ENCODE assay signal across 9 cellular contexts in genomic region chrX:44871114-44871645, GRCh38. TPM values are rescaled to one million over a fixed set of nuclear protein-coding genes. Genes with fewer than 3 reads are reported as not detected.
DNase-seq lines count a peak whose midpoint lies in the region; ATAC-seq and TF ChIP-seq lines count a peak whose summit lies in the region.
"Had no signal": no experiment of that assay in that cellular context is flagged by ENCODE, and none has a peak within 500 bp of the region (broad histone marks: within the 10 kb centered on the region; RNA-seq: fewer than 3 reads in every experiment).

No MANE protein-coding gene starts in this region.

- peak overlapping the region in 1 of 5 donors; percentile 98 for H3K27ac ChIP-seq in adrenal gland
- no peak overlapping the region for H3K27ac ChIP-seq in suprapubic skin

- ATAC-seq in activated CD8-positive, alpha-beta memory T cell treated with anti-CD3 and anti-CD28 coated beads, Interleukin-2, amount 10 ng/mL, durations not matched to agents 7 days and 5 days: no peak
- ATAC-seq in HG02759 (IDR thresholded peaks at IDR 0.05; ENCODE audit: unreplicated experiment) (no peak), GM19463 (IDR thresholded peaks at IDR 0.05; ENCODE audit: unreplicated experiment) (no peak)

- H3K27me3 Mint-ChIP-seq in activated CD8-positive, alpha-beta memory T cell treated with anti-CD3 and anti-CD28 coated beads, Interleukin-2, amount 10 ng/mL, durations not matched to agents 7 days and 5 days: no peaks in the 10 kb centered on the region

- H3K4me1 Mint-ChIP-seq in activated CD8-positive, alpha-beta memory T cell treated with anti-CD3 and anti-CD28 coated beads, Interleukin-2, amount 10 ng/mL, durations not matched to agents 7 days and 5 days: peaks cover 6% of the 10 kb centered on the region

- CTCF ChIA-PET in activated CD8-positive, alpha-beta memory T cell treated with anti-CD3 and anti-CD28 coated beads, Interleukin-2, amount 10 ng/mL, durations not matched to agents 7 days and 5 days (lab: Charles Lee): interaction anchor here (0.5 kb wide), 1 partner anchor 28 kb away, joined by 3 read pairs; no protein-coding TSS in a partner anchor

- H3K4me3 ChIP-seq in adrenal gland (peak overlapping the region in 1 of 4 donors; percentile 92), kidney epithelial cell (ENCODE audit: low read depth, low read length) (peak overlapping the region; percentile 75), suprapubic skin (peak overlapping the region; percentile 79)

- no peak for TF ChIP-seq CTCF in adrenal gland (IDR thresholded peaks at IDR 0.05)
- TF ChIP-seq CTCF in kidney epithelial cell (IDR thresholded peaks at IDR 0.05; ENCODE audit: insufficient read depth, low read length, poor library complexity, severe bottlenecking): no peak
- no peak for TF ChIP-seq CTCF in suprapubic skin (IDR thresholded peaks at IDR 0.05)

- no peaks in the 10 kb centered on the region for H3K36me3 ChIP-seq in adrenal gland (replicated peaks in 1 of 2)
- no peaks in the 10 kb centered on the region for H3K36me3 ChIP-seq in kidney epithelial cell (ENCODE audit: control insufficient read depth, insufficient read depth, low read length)
- H3K36me3 ChIP-seq in suprapubic skin: no peaks in the 10 kb centered on the region

- H3K27ac Mint-ChIP-seq in activated CD8-positive, alpha-beta memory T cell treated with anti-CD3 and anti-CD28 coated beads, Interleukin-2, amount 10 ng/mL, durations not matched to agents 7 days and 5 days: peak overlapping the region; percentile 35

- TF ChIP-seq POLR2A in adrenal gland (IDR thresholded peaks at IDR 0.05) (no peak), suprapubic skin (IDR thresholded peaks at IDR 0.05) (no peak)

- DNase-seq in activated CD8-positive, alpha-beta memory T cell treated with anti-CD3 and anti-CD28 coated beads, Interleukin-2, amount 10 ng/mL, durations not matched to agents 7 days and 5 days: no peak
- DNase-seq in activated CD8-positive, alpha-beta memory T cell treated with anti-CD3 and anti-CD28 coated beads, Interleukin-2, amount 50 U/mL, for 4 hours: no peak
- DNase-seq in adrenal gland (peak in 5 of 7 donors; percentile 13 to 35 (median 29)), kidney epithelial cell (ENCODE audit: low read depth) (no peak), suprapubic skin (ENCODE audit: low spot score in 2 of 2) (no peak), GDM1 (lab: John Stamatoyannopoulos, UW) (no peak)
- DNase-seq: NCI-H345 had no signal

- intact Hi-C loops in adrenal gland (cut with DNase I): no loop called here

- no peaks in the 10 kb centered on the region for H3K9me3 Mint-ChIP-seq in activated CD8-positive, alpha-beta memory T cell treated with anti-CD3 and anti-CD28 coated beads, Interleukin-2, amount 10 ng/mL, durations not matched to agents 7 days and 5 days (ENCODE audit: low read depth)

- no peak for TF ChIP-seq EP300 in suprapubic skin (IDR thresholded peaks at IDR 0.05)

- H3K36me3 Mint-ChIP-seq in activated CD8-positive, alpha-beta memory T cell treated with anti-CD3 and anti-CD28 coated beads, Interleukin-2, amount 10 ng/mL, durations not matched to agents 7 days and 5 days: peaks cover 5% of the 10 kb centered on the region

- H3K27me3 ChIP-seq in adrenal gland: no peaks in the 10 kb centered on the region
- H3K27me3 ChIP-seq in kidney epithelial cell (ENCODE audit: control insufficient read depth, insufficient read depth, low read length): no peaks in the 10 kb centered on the region
- H3K27me3 ChIP-seq in suprapubic skin: no peaks in the 10 kb centered on the region

- H3K4me3 Mint-ChIP-seq in activated CD8-positive, alpha-beta memory T cell treated with anti-CD3 and anti-CD28 coated beads, Interleukin-2, amount 10 ng/mL, durations not matched to agents 7 days and 5 days: peak overlapping the region; percentile 48

- 52 to 77% (median 71%) methylated on average over 11 to 16 of the region's 16 CpGs for WGBS in adrenal gland, 4 donors
- WGBS in suprapubic skin: 78% methylated on average over 16 of the region's 16 CpGs

- H3K4me1 ChIP-seq in adrenal gland (replicated peaks in 1 of 2) (peaks cover 4 to 28% of the 10 kb centered on the region in 2 donors), suprapubic skin (no peaks in the 10 kb centered on the region)

- H3K9me3 ChIP-seq in adrenal gland (replicated peaks in 1 of 3) (no peaks in the 10 kb centered on the region), suprapubic skin (no peaks in the 10 kb centered on the region)

RNA-seq across cellular contexts. Expression of gene KDM6A, which starts 1.8 kb away (rescaled TPM):
- 10 to 100 TPM; 25.9 to 33.7 TPM for total RNA-seq in activated CD8-positive, alpha-beta memory T cell treated with anti-CD3 and anti-CD28 coated beads, Interleukin-2, amount 10 ng/mL, durations not matched to agents 7 days and 5 days
- total RNA-seq in adrenal gland (10 to 100 TPM; 20.1 to 37.9 (median 27.3) TPM), kidney epithelial cell (13.7 and 27.5 TPM in 2 replicates), suprapubic skin (100 to 1,000 TPM in 1 of 4 donors, 10 to 100 TPM in 3; 45.5 to 140 (median 60.9) TPM)
- 10 to 100 TPM in 2 of 3 donors, 1 to 10 TPM in 1; 4.1 to 16.5 (median 15.8) TPM for polyA plus RNA-seq in adrenal gland

RNA-seq across cellular contexts. Expression of gene DUSP21, which starts 27.4 kb away (rescaled TPM):
- total RNA-seq in activated CD8-positive, alpha-beta memory T cell treated with anti-CD3 and anti-CD28 coated beads, Interleukin-2, amount 10 ng/mL, durations not matched to agents 7 days and 5 days: not detected
- total RNA-seq in adrenal gland: not detected
- polyA plus RNA-seq in adrenal gland: not detected
- total RNA-seq in kidney epithelial cell: not detected in 2 replicates
- not detected for total RNA-seq in suprapubic skin

Comparison
In these comparisons a context has a peak if more than half of its experiments do, and no peak if none do; other contexts are left out.
1. DNase-seq: peak in adrenal gland (5 of 7); none in activated CD8-positive, alpha-beta memory T cell treated with anti-CD3 and anti-CD28 coated beads, Interleukin-2, amount 10 ng/mL, durations not matched to agents 7 days and 5 days (single experiment), activated CD8-positive, alpha-beta memory T cell treated with anti-CD3 and anti-CD28 coated beads, Interleukin-2, amount 50 U/mL, for 4 hours (single experiment), kidney epithelial cell (single experiment), suprapubic skin (0 of 2) and GDM1 (single experiment).